ENCODE assay signal across 11 cellular contexts in genomic region chr1:228154685-228155571, GRCh38. TPM values are rescaled to one million over a fixed set of nuclear protein-coding genes. Genes with fewer than 3 reads are reported as not detected.
A peak's percentile ranks its signal among the peaks of the same experiment; 100 is the strongest.
DNase-seq lines count a peak whose midpoint lies in the region; ATAC-seq and TF ChIP-seq lines count a peak whose summit lies in the region.
"Had no signal": no experiment of that assay in that cellular context is flagged by ENCODE, and none has a peak within 500 bp of the region (broad histone marks: within the 10 kb centered on the region; RNA-seq: fewer than 3 reads in every experiment).

No MANE protein-coding gene starts in this region.

- H3K4me1 Mint-ChIP-seq in MCF 10A (ENCODE audit: insufficient read depth, unreplicated experiment) = peaks cover 29% of the 10 kb centered on the region
- H3K4me1 Mint-ChIP-seq in stimulated activated naive CD8-positive, alpha-beta T cell treated with anti-CD3 and anti-CD28 coated beads, Interleukin-15, amount 100 ng/mL, for 72 hours = peaks cover 46% of the 10 kb centered on the region

- CTCF ChIA-PET in MCF 10A (lab: Yijun Ruan, JAX) = interaction anchor here (0.6 to 5.9 kb wide), 3 partner anchors 10 to 12 kb away, joined by 3 to 63 read pairs (median 5); partner anchors contain the start of gene IBA57

- no peaks in the 10 kb centered on the region for H3K9me3 ChIP-seq in breast epithelium
- no peaks in the 10 kb centered on the region for H3K9me3 ChIP-seq in esophagus muscularis mucosa

- TF ChIP-seq POLR2A in breast epithelium (IDR thresholded peaks at IDR 0.05) (no peak), esophagus muscularis mucosa (IDR thresholded peaks at IDR 0.05; ENCODE audit: low read depth) (no peak)

- peak; percentile 46 for ATAC-seq in left colon
- peak; percentile 55 for ATAC-seq in stimulated activated naive CD8-positive, alpha-beta T cell treated with anti-CD3 and anti-CD28 coated beads, Interleukin-15, amount 100 ng/mL, for 72 hours

- no peaks in the 10 kb centered on the region for H3K36me3 ChIP-seq in breast epithelium
- peaks cover 0 to 7% (median 0%) of the 10 kb centered on the region in 4 donors for H3K36me3 ChIP-seq in esophagus muscularis mucosa

- H3K27me3 Mint-ChIP-seq in MCF 10A (ENCODE audit: insufficient read depth, unreplicated experiment) = no peaks in the 10 kb centered on the region
- no peaks in the 10 kb centered on the region for H3K27me3 Mint-ChIP-seq in stimulated activated naive CD8-positive, alpha-beta T cell treated with anti-CD3 and anti-CD28 coated beads, Interleukin-15, amount 100 ng/mL, for 72 hours

- H3K4me3 Mint-ChIP-seq in MCF 10A (ENCODE audit: unreplicated experiment) = no peak overlapping the region
- H3K4me3 Mint-ChIP-seq in stimulated activated naive CD8-positive, alpha-beta T cell treated with anti-CD3 and anti-CD28 coated beads, Interleukin-15, amount 100 ng/mL, for 72 hours = peak overlapping the region; percentile 29 to 65

- no peaks in the 10 kb centered on the region for H3K9me3 Mint-ChIP-seq in MCF 10A (ENCODE audit: unreplicated experiment)
- H3K9me3 Mint-ChIP-seq in stimulated activated naive CD8-positive, alpha-beta T cell treated with anti-CD3 and anti-CD28 coated beads, Interleukin-15, amount 100 ng/mL, for 72 hours = no peaks in the 10 kb centered on the region

- no peak for DNase-seq in MCF 10A (ENCODE audit: unreplicated experiment)
- no peak for DNase-seq in breast epithelium (ENCODE audit: low spot score in 2 of 2)
- DNase-seq in activated CD4-positive, alpha-beta T cell treated with anti-CD3 and anti-CD28 coated beads, Interleukin-2, amount 50 U/mL, for 48 hours = peak; percentile 29 to 51
- DNase-seq in left colon = no peak
- DNase-seq in stimulated activated naive CD8-positive, alpha-beta T cell treated with anti-CD3 and anti-CD28 coated beads, Interleukin-15, amount 100 ng/mL, for 72 hours = peak; percentile 28 to 46
- no peak for DNase-seq in esophagus muscularis mucosa (ENCODE audit: extremely low spot score)
- no peak for DNase-seq in NCI-H1105 (lab: John Stamatoyannopoulos, UW)
- no peak for DNase-seq in SKM-1 treated with dmso at 0.1 percent for 144 hours (lab: John Stamatoyannopoulos, UW; ENCODE audit: unreplicated experiment)
- DNase-seq: dermis blood vessel endothelial cell, NCI-H2107, SHP77 had no signal

- POLR2A ChIA-PET in MCF 10A (lab: Yijun Ruan, JAX) = interaction anchor here (7.8 to 8.9 kb wide), 2 partner anchors 9 to 14 kb away, joined by 76 to 137 read pairs; partner anchors contain the start of genes GUK1 and IBA57

- intact Hi-C loops in MCF 10A (cut with micrococcal nuclease) (no loop called here), breast epithelium (cut with DNase I; ENCODE audit: low total_unique reads) (no loop called here), left colon (cut with DNase I, micrococcal nuclease) (no loop called here), esophagus muscularis mucosa (cut with DNase I) (no loop called here)

- H3K27ac ChIP-seq in breast epithelium = no peak overlapping the region
- no peak overlapping the region for H3K27ac ChIP-seq in esophagus muscularis mucosa (replicated peaks in 1 of 4)

- TF ChIP-seq CTCF in MCF 10A (IDR thresholded peaks at IDR 0.05; ENCODE audit: unreplicated experiment) (no peak), breast epithelium (IDR thresholded peaks at IDR 0.05) (no peak), esophagus muscularis mucosa (IDR thresholded peaks at IDR 0.05) (no peak)

- H3K4me3 ChIP-seq in breast epithelium = no peak overlapping the region
- H3K4me3 ChIP-seq in esophagus muscularis mucosa = no peak overlapping the region

- H3K36me3 Mint-ChIP-seq in MCF 10A (ENCODE audit: insufficient read depth, unreplicated experiment) = peaks cover 8% of the 10 kb centered on the region

- WGBS in esophagus muscularis mucosa = 90% methylated on average over 19 of the region's 19 CpGs

- no peak for TF ChIP-seq EP300 in esophagus muscularis mucosa (IDR thresholded peaks at IDR 0.05)

- H3K4me1 ChIP-seq in breast epithelium = peaks cover 0 to 10% of the 10 kb centered on the region in 2 donors
- peaks cover 23 to 61% (median 44%) of the 10 kb centered on the region in 4 donors for H3K4me1 ChIP-seq in esophagus muscularis mucosa

- no TSS peak for BruUV-seq in MCF 10A (replicated peaks; lab: Mats Ljungman, UMichigan)

- H3K27me3 ChIP-seq in breast epithelium = peaks cover 0 to 15% of the 10 kb centered on the region in 2 donors
- H3K27me3 ChIP-seq in esophagus muscularis mucosa = no peaks in the 10 kb centered on the region

- H3K27ac Mint-ChIP-seq in MCF 10A (ENCODE audit: low read depth, unreplicated experiment) = peak overlapping the region; percentile 52
- peak overlapping the region in 1 of 2 donors; percentile 66 for H3K27ac Mint-ChIP-seq in stimulated activated naive CD8-positive, alpha-beta T cell treated with anti-CD3 and anti-CD28 coated beads, Interleukin-15, amount 100 ng/mL, for 72 hours

RNA-seq across cellular contexts. Expression of gene GJC2, which starts 5.2 kb away (rescaled TPM):
- total RNA-seq in MCF 10A (2022) = 9.0 and 18.5 TPM in 2 replicates
- 1 to 10 TPM; 1.3 TPM for total RNA-seq in breast epithelium
- 1 to 10 TPM in 1 of 2 donors, under 1 TPM in 1; 0.49 to 1.5 TPM for total RNA-seq in left colon
- 10 to 100 TPM in 1 of 4 donors, 1 to 10 TPM in 3; 6.0 to 11.3 (median 7.8) TPM for total RNA-seq in esophagus muscularis mucosa

RNA-seq across cellular contexts. Expression of gene IBA57, which starts 10.7 kb away (rescaled TPM):
- total RNA-seq in MCF 10A (2022) = 12.0 and 16.5 TPM in 2 replicates
- 1 to 10 TPM; 3.4 to 4.1 (median 3.9) TPM for total RNA-seq in breast epithelium
- 1 to 10 TPM; 9.3 to 9.4 TPM for total RNA-seq in left colon
- total RNA-seq in esophagus muscularis mucosa = 10 to 100 TPM in 1 of 4 donors, 1 to 10 TPM in 3; 3.7 to 11.8 (median 6.6) TPM

RNA-seq across cellular contexts. Expression of gene GUK1, which starts 14.8 kb away (rescaled TPM):
- total RNA-seq in MCF 10A (2022) (495 and 510 TPM in 2 replicates), breast epithelium (100 to 1,000 TPM; 218 to 413 (median 333) TPM), left colon (100 to 1,000 TPM; 175 to 176 TPM), esophagus muscularis mucosa (100 to 1,000 TPM; 292 to 354 (median 305) TPM)

RNA-seq across cellular contexts. Expression of gene MRPL55, which starts 45.8 kb away (rescaled TPM):
- total RNA-seq in MCF 10A (2022) (85.4 and 111 TPM in 2 replicates), breast epithelium (100 to 1,000 TPM in 2 of 3 donors, 10 to 100 TPM in 1; 76.4 to 108 (median 102) TPM), left colon (10 to 100 TPM; 31.9 to 32.9 TPM), esophagus muscularis mucosa (10 to 100 TPM; 52.3 to 64.9 (median 60.1) TPM)

RNA-seq across cellular contexts. Expression of gene C1orf35, which starts 51.8 kb away (rescaled TPM):
- total RNA-seq in MCF 10A (2022) = 48.9 and 49.2 TPM in 2 replicates
- 10 to 100 TPM; 11.5 to 17.0 (median 15.7) TPM for total RNA-seq in breast epithelium
- total RNA-seq in left colon = 10 to 100 TPM; 11.9 to 14.7 TPM
- 10 to 100 TPM; 11.2 to 24.3 (median 11.9) TPM for total RNA-seq in esophagus muscularis mucosa

Comparison
In these comparisons a context has a peak if more than half of its experiments do, and no peak if none do; other contexts are left out.
1. DNase-seq: peak in activated CD4-positive, alpha-beta T cell treated with anti-CD3 and anti-CD28 coated beads, Interleukin-2, amount 50 U/mL, for 48 hours (2 of 2) and stimulated activated naive CD8-positive, alpha-beta T cell treated with anti-CD3 and anti-CD28 coated beads, Interleukin-15, amount 100 ng/mL, for 72 hours (2 of 2); none in MCF 10A (single experiment), breast epithelium (0 of 2), left colon (0 of 2), esophagus muscularis mucosa (single experiment), NCI-H1105 (single experiment) and SKM-1 treated with dmso at 0.1 percent for 144 hours (single experiment).